Comparison of ENCODE assay signal across 24 cellular contexts in genomic region chr22:21639359-21639758, GRCh38. TPM values are rescaled to one million over a fixed set of nuclear protein-coding genes. Genes with fewer than 3 reads are reported as not detected.
DNase-seq lines count a peak whose midpoint lies in the region; ATAC-seq, FAIRE-seq and TF ChIP-seq lines count a peak whose summit lies in the region.
"Had no signal": no experiment of that assay in that cellular context is flagged by ENCODE, and none has a peak within 500 bp of the region (broad histone marks: within the 10 kb centered on the region; RNA-seq: fewer than 3 reads in every experiment).

No MANE protein-coding gene starts in this region.

- peaks cover 4% of the 10 kb centered on the region for H3K27me3 Mint-ChIP-seq in progenitor cell of endocrine pancreas
- H3K27me3 Mint-ChIP-seq: B cell had no signal

- H3K18ac ChIP-seq in IMR-90 (ENCODE audit: low read depth, low read length) = no peak overlapping the region

- H2BK15ac ChIP-seq in IMR-90 (ENCODE audit: low read depth, low read length) = no peak overlapping the region

- H3K27me3 ChIP-seq in IMR-90 (ENCODE audit: control insufficient read depth, insufficient read depth, low read length) = no peaks in the 10 kb centered on the region
- H3K27me3 ChIP-seq: BLaER1 treated with 17β-estradiol and CSF1 and Interleukin-3, amounts not matched to agents 10 nM and 100 nM had no signal

- H3K79me1 ChIP-seq in IMR-90 (ENCODE audit: low read depth in 1 of 2, low read length in 2 of 2) = peaks cover 6 to 18% of the 10 kb centered on the region in 2 experiments; a peak in 3 of 4 replicates

- WGBS in IMR-90 (ENCODE audit: extremely low coverage in 2 of 2, insufficient read length in 1 of 2), 2 experiments = 71% methylated on average over 2 of the region's 4 CpGs; no CpG with 5 or more reads in 1 of the 2 experiments

- H2AFZ ChIP-seq in IMR-90 (replicated peaks; ENCODE audit: low read length, poor library complexity) = no peak overlapping the region
- H2AFZ ChIP-seq: GM23248 had no signal

- peaks cover 4% of the 10 kb centered on the region for H3K36me3 ChIP-seq in IMR-90 (ENCODE audit: control insufficient read depth, insufficient read depth, low read length)

- no peak overlapping the region for H3K4me3 Mint-ChIP-seq in progenitor cell of endocrine pancreas (ENCODE audit: low read depth)
- H3K4me3 Mint-ChIP-seq: B cell; CD8-positive, alpha-beta T cell had no signal

- H4K5ac ChIP-seq in IMR-90 (ENCODE audit: low read depth, low read length) = no peak overlapping the region

- TF ChIP-seq RAD21 in IMR-90 (IDR thresholded peaks at IDR 0.05; ENCODE audit: low read length) = no peak

- H3K4me1 ChIP-seq in IMR-90 (ENCODE audit: control insufficient read depth, insufficient read depth, low read length) = peaks cover 1% of the 10 kb centered on the region; the same call in 1 of the 2 replicates

- ATAC-seq in IMR-90 (ENCODE audit: low read depth) (no peak), HG03135 (IDR thresholded peaks at IDR 0.05; ENCODE audit: unreplicated experiment) (no peak)
- ATAC-seq: CD8-positive, alpha-beta T cell; GM12878 had no signal

- H3K9me1 ChIP-seq in IMR-90 (ENCODE audit: insufficient read depth, low read length) = peaks cover 5% of the 10 kb centered on the region

- H3K4me1 Mint-ChIP-seq in progenitor cell of endocrine pancreas (ENCODE audit: low read depth) = peaks cover 9% of the 10 kb centered on the region

- peak overlapping the region; percentile 45 for H2AK9ac ChIP-seq in IMR-90 (replicated peaks; ENCODE audit: low read depth, low read length, poor library complexity)

- H3K27ac ChIP-seq in IMR-90 (ENCODE audit: insufficient read depth, low read length) (no peak overlapping the region), caudate nucleus (ENCODE audit: low read depth, low read length) (no peak overlapping the region)
- H3K27ac ChIP-seq: BLaER1 treated with 17β-estradiol and CSF1 and Interleukin-3, amounts not matched to agents 10 nM and 100 nM; GM23248; HL-60 had no signal

- dilution Hi-C loops in IMR-90 (cut with HindIII; ENCODE audit: low sequenced_read_pairs, unreplicated experiment) = no loop called here

- H3K4ac ChIP-seq in IMR-90 (ENCODE audit: low read depth, low read length) = no peak overlapping the region

- BruUV-seq in IMR-90 (replicated peaks; lab: Mats Ljungman, UMichigan) = no TSS peak

- no peak overlapping the region for H4K8ac ChIP-seq in IMR-90 (ENCODE audit: low read depth in 2 of 2, low read length in 2 of 2)

- TF ChIP-seq CTCF in IMR-90 (conservative IDR thresholded peaks at IDR 0.05; ENCODE audit: low read depth, low read length) (no peak), progenitor cell of endocrine pancreas (IDR thresholded peaks at IDR 0.05; ENCODE audit: unreplicated experiment) (no peak)

- in situ Hi-C loops in IMR-90 (cut with MboI; ENCODE audit: low sequenced_read_pairs) = no loop called here

- H3K14ac ChIP-seq in IMR-90 (replicated peaks; ENCODE audit: low read depth, low read length) = no peak overlapping the region

- H3K4me3 ChIP-seq in IMR-90 (ENCODE audit: insufficient read depth, low read depth, low read length) = no peak overlapping the region
- H3K4me3 ChIP-seq: BLaER1 treated with 17β-estradiol and CSF1 and Interleukin-3, amounts not matched to agents 10 nM and 100 nM; GM12878; GM23248 had no signal

- no peak for TF ChIP-seq POLR2A in IMR-90 (IDR thresholded peaks at IDR 0.05; ENCODE audit: low read depth, low read length)
- TF ChIP-seq POLR2A in GM12891 (IDR thresholded peaks at IDR 0.05; ENCODE audit: low read depth, low read length) = no peak

- H2BK20ac ChIP-seq in IMR-90 (ENCODE audit: low read depth, low read length) = no peak overlapping the region

- H4K20me1 ChIP-seq in IMR-90 (ENCODE audit: insufficient read depth, low read length) = peaks cover 10% of the 10 kb centered on the region

- H4K91ac ChIP-seq in IMR-90 (ENCODE audit: insufficient read depth, low read depth, low read length) = no peak overlapping the region

- DNase-seq in 8988T (peak; percentile 1), IMR-90 (no peak), progenitor cell of endocrine pancreas (ENCODE audit: low spot score, unreplicated experiment) (no peak), caudate nucleus (lab: John Stamatoyannopoulos, UW) (no peak), GM12891 (ENCODE audit: insufficient read length, low spot score) (no peak)
- DNase-seq: Calu3; CD8-positive, alpha-beta T cell; DMS 273 treated with DMSO at 0.1 percent for 48 hours; DMS53; DND-41; EL; GM23248; HCEC 1CT; KG1 had no signal

- H3K56ac ChIP-seq in IMR-90 (ENCODE audit: extremely low read depth, insufficient read depth, low read length) = no peak overlapping the region

- H3K4me2 ChIP-seq in IMR-90 (ENCODE audit: low read depth, low read length) = no peak overlapping the region
- H3K4me2 ChIP-seq: BLaER1 treated with 17β-estradiol and CSF1 and Interleukin-3, amounts not matched to agents 10 nM and 100 nM had no signal

- H3K9ac ChIP-seq in IMR-90 (ENCODE audit: low read depth, low read length) = no peak overlapping the region
- H3K9ac ChIP-seq: BLaER1 treated with 17β-estradiol and CSF1 and Interleukin-3, amounts not matched to agents 10 nM and 100 nM; GM23248 had no signal

- H2BK120ac ChIP-seq in IMR-90 (ENCODE audit: low read depth, low read length) = no peak overlapping the region

- no peak overlapping the region; the same call in 1 of the 2 replicates for H3K23ac ChIP-seq in IMR-90 (ENCODE audit: low read depth, low read length)

- POLR2A ChIA-PET in IMR-90 (lab: Charles Lee; ENCODE audit: unreplicated experiment) = no interaction called here

- H2AK5ac ChIP-seq in IMR-90 (ENCODE audit: low read depth, low read length) = no peak overlapping the region

- peaks cover 8% of the 10 kb centered on the region for H3K36me3 Mint-ChIP-seq in progenitor cell of endocrine pancreas (ENCODE audit: insufficient read depth)

- intact Hi-C loops in IMR-90 (cut with micrococcal nuclease) = no loop called here

- H2BK5ac ChIP-seq in IMR-90 (ENCODE audit: low read depth, low read length, poor library complexity, severe bottlenecking) = no peak overlapping the region

- CTCF ChIA-PET in IMR-90 (lab: Yijun Ruan, JAX) = no interaction called here

- H3K9me3 Mint-ChIP-seq in progenitor cell of endocrine pancreas (ENCODE audit: low read depth) = no peaks in the 10 kb centered on the region
- H3K9me3 Mint-ChIP-seq: CD8-positive, alpha-beta T cell; IgD-negative memory B cell had no signal

- no peaks in the 10 kb centered on the region for H3K9me3 ChIP-seq in IMR-90 (ENCODE audit: control insufficient read depth, insufficient read depth, low read length)
- H3K9me3 ChIP-seq: BLaER1 treated with 17β-estradiol and CSF1 and Interleukin-3, amounts not matched to agents 10 nM and 100 nM had no signal

- FAIRE-seq in GM12891 (lab: Jason Lieb, UNC) = no peak
- FAIRE-seq: GM12878, GM19239 had no signal

- H3K27ac Mint-ChIP-seq in progenitor cell of endocrine pancreas = peak overlapping the region; percentile 53
- H3K27ac Mint-ChIP-seq: B cell; CD8-positive, alpha-beta T cell had no signal

TF ChIP-seq in IMR-90, 13 proteins besides CTCF, POLR2A, EP300 and RAD21 (continues in another document):
- TF ChIP-seq MAFK (IDR thresholded peaks at IDR 0.05; ENCODE audit: low read depth, low read length) = no peak
- TF ChIP-seq, protein P1, sequence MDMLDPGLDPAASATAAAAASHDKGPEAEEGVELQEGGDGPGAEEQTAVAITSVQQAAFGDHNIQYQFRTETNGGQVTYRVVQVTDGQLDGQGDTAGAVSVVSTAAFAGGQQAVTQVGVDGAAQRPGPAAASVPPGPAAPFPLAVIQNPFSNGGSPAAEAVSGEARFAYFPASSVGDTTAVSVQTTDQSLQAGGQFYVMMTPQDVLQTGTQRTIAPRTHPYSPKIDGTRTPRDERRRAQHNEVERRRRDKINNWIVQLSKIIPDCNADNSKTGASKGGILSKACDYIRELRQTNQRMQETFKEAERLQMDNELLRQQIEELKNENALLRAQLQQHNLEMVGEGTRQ (IDR thresholded peaks at IDR 0.05; ENCODE audit: low read depth, low read length) = no peak

TF ChIP-seq in GM12891, 5 proteins besides CTCF, POLR2A, EP300 and RAD21:
- no peak for TF ChIP-seq POLR2AphosphoS5 (IDR thresholded peaks at IDR 0.05; ENCODE audit: low read depth, low read length)
- TF ChIP-seq PAX5 (IDR thresholded peaks at IDR 0.05; ENCODE audit: insufficient read depth, low read length, severe bottlenecking) = no peak
- no peak for TF ChIP-seq POU2F2 (IDR thresholded peaks at IDR 0.05; ENCODE audit: low read depth, low read length)
- no peak for TF ChIP-seq SPI1 (IDR thresholded peaks at IDR 0.05; ENCODE audit: low read depth, low read length)

RNA-seq across cellular contexts. Expression of gene SDF2L1, which starts 2.7 kb away (rescaled TPM):
- total RNA-seq in IMR-90 (2012; rRNA removed) (18.8 and 25.0 TPM in 2 replicates), progenitor cell of endocrine pancreas (27.0 and 28.2 TPM in 2 replicates)
- polyA plus RNA-seq in IMR-90 (2012; rRNA removed) = 51.1 and 72.6 TPM in 2 replicates
- 93.6 and 121 TPM in 2 replicates for polyA plus RNA-seq in IMR-90 (2012; cell fraction: cytosol; rRNA removed)
- polyA plus RNA-seq in IMR-90 (2012; cell fraction: nucleus; rRNA removed; ENCODE audit: low replicate concordance) = 11.1 and 41.3 TPM in 2 replicates
- polyA plus RNA-seq in GM12891 (2012; ENCODE audit: low read depth, missing spikeins) = 40.5 TPM

RNA-seq across cellular contexts. Expression of gene CCDC116, which starts 6.8 kb away (rescaled TPM):
- total RNA-seq in IMR-90 (2012; rRNA removed) = under 0.01 TPM in 1 of 2 replicates, not detected in the other
- polyA plus RNA-seq in IMR-90 (2012; rRNA removed) = 0.27 and 0.34 TPM in 2 replicates
- polyA plus RNA-seq in IMR-90 (2012; cell fraction: cytosol; rRNA removed) = 0.10 and 0.84 TPM in 2 replicates
- 3.5 and 7.3 TPM in 2 replicates for polyA plus RNA-seq in IMR-90 (2012; cell fraction: nucleus; rRNA removed; ENCODE audit: low replicate concordance)
- 1.3 and 1.4 TPM in 2 replicates for total RNA-seq in progenitor cell of endocrine pancreas
- polyA plus RNA-seq in GM12891 (2012; ENCODE audit: low read depth, missing spikeins) = 0.05 TPM
- total RNA-seq: A172, Calu3, G401, HT1080 had no signal

RNA-seq across cellular contexts. Expression of gene YDJC, which starts 9.5 kb away (rescaled TPM):
- 7.2 and 8.1 TPM in 2 replicates for total RNA-seq in IMR-90 (2012; rRNA removed)
- 23.6 and 28.3 TPM in 2 replicates for polyA plus RNA-seq in IMR-90 (2012; rRNA removed)
- 31.1 and 51.1 TPM in 2 replicates for polyA plus RNA-seq in IMR-90 (2012; cell fraction: cytosol; rRNA removed)
- polyA plus RNA-seq in IMR-90 (2012; cell fraction: nucleus; rRNA removed; ENCODE audit: low replicate concordance) = 21.4 and 64.3 TPM in 2 replicates
- total RNA-seq in progenitor cell of endocrine pancreas = 19.0 and 21.4 TPM in 2 replicates
- polyA plus RNA-seq in GM12891 (2012; ENCODE audit: low read depth, missing spikeins) = 24.5 TPM

RNA-seq across cellular contexts. Expression of gene PPIL2, which starts 26.5 kb away (rescaled TPM):
- 20.6 and 21.4 TPM in 2 replicates for total RNA-seq in IMR-90 (2012; rRNA removed)
- polyA plus RNA-seq in IMR-90 (2012; rRNA removed) = 59.9 and 62.1 TPM in 2 replicates
- 29.9 and 41.9 TPM in 2 replicates for polyA plus RNA-seq in IMR-90 (2012; cell fraction: cytosol; rRNA removed)
- 190 and 219 TPM in 2 replicates for polyA plus RNA-seq in IMR-90 (2012; cell fraction: nucleus; rRNA removed; ENCODE audit: low replicate concordance)
- 46.7 and 49.2 TPM in 2 replicates for total RNA-seq in progenitor cell of endocrine pancreas
- 21.9 TPM for polyA plus RNA-seq in GM12891 (2012; ENCODE audit: low read depth, missing spikeins)
